Comparison of ENCODE assay signal across 1 cellular context in the genomic region with DNA sequence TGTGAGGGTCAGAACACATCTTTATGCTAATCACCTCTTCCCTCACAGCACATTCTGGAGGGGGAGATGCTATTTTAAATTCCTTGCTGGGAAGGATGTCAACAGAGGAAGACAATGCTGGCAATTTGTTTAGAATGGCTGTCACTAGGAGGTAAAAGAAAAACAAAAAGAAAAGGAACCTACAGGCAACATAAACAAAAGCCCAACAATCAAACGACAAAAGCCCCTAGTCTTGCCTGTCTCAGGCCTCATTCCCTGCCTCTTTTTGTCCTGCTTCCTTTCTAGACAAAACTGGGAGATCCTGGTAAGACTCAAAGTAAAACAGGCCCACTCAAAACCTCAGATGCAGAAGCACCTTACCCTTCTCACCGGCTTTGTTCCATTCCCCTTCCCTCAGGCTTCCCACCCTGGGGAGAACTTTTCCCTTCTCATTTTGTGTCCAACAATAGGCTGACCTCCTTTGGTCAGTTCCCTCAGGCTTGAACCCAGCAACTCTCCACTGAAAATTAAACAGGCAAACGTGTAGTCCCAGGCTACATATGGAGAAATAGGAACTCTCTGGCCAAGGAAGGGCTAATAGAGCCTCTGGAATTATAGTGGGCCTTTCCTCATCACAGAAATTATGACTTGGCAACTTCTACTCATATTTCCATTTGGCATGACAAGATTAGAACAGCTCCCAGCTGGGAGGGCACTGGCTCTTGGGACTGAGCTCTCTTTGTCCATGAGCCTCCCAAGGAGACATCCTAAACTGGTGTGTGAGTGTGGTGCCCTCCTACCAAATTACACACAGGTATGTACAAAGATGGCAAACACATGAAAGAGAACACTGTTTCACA.
TF ChIP-seq lines count a peak whose summit lies in the region.

No MANE protein-coding gene starts in this region.

TF ChIP-seq in H1, 55 proteins besides CTCF, POLR2A, EP300 and RAD21:
- TF ChIP-seq TEAD4 (IDR thresholded peaks at IDR 0.05; ENCODE audit: low read depth, low read length) = peak; percentile 93
- no peak for TF ChIP-seq BACH1 (IDR thresholded peaks at IDR 0.05; ENCODE audit: low read length)
- TF ChIP-seq SIN3A (conservative IDR thresholded peaks at IDR 0.05 in 1 of 2, IDR thresholded peaks at IDR 0.05 in 1 of 2; ENCODE audit: low read depth in 1 of 2, low read length in 2 of 2) = peak in 1 of 2 experiments; percentile 71; a peak in 2 of 4 replicates
- peak; percentile 95 for TF ChIP-seq NANOG (IDR thresholded peaks at IDR 0.05; ENCODE audit: insufficient read depth, low read depth, low read length, poor library complexity, severe bottlenecking)
- no peak for TF ChIP-seq TBP (IDR thresholded peaks at IDR 0.05; ENCODE audit: low read depth, low read length)
- TF ChIP-seq KDM4A (IDR thresholded peaks at IDR 0.05; ENCODE audit: low read depth, low read length, severe bottlenecking) = no peak
- TF ChIP-seq POU5F1 (IDR thresholded peaks at IDR 0.05; ENCODE audit: low read depth, low read length) = peak; percentile 67; the same call in 1 of the 2 replicates
- peak; percentile 92 for TF ChIP-seq SP1 (IDR thresholded peaks at IDR 0.05; ENCODE audit: low read depth, low read length)
- TF ChIP-seq, protein P1, sequence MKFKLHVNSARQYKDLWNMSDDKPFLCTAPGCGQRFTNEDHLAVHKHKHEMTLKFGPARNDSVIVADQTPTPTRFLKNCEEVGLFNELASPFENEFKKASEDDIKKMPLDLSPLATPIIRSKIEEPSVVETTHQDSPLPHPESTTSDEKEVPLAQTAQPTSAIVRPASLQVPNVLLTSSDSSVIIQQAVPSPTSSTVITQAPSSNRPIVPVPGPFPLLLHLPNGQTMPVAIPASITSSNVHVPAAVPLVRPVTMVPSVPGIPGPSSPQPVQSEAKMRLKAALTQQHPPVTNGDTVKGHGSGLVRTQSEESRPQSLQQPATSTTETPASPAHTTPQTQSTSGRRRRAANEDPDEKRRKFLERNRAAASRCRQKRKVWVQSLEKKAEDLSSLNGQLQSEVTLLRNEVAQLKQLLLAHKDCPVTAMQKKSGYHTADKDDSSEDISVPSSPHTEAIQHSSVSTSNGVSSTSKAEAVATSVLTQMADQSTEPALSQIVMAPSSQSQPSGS (IDR thresholded peaks at IDR 0.05; ENCODE audit: low read length) = no peak; the same call in 1 of the 2 replicates
- TF ChIP-seq SP2 (IDR thresholded peaks at IDR 0.05; ENCODE audit: low read length) = no peak
- TF ChIP-seq SIX5 (IDR thresholded peaks at IDR 0.05; ENCODE audit: low read depth, low read length) = no peak
- TF ChIP-seq, protein P2, sequence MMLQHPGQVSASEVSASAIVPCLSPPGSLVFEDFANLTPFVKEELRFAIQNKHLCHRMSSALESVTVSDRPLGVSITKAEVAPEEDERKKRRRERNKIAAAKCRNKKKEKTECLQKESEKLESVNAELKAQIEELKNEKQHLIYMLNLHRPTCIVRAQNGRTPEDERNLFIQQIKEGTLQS (IDR thresholded peaks at IDR 0.05; ENCODE audit: insufficient read depth, low read depth, low read length) = no peak
- TF ChIP-seq TAF7 (optimal IDR thresholded peaks at IDR 0.05; ENCODE audit: borderline replicate concordance, low read depth, low read length) = no peak
- no peak for TF ChIP-seq BRCA1 (IDR thresholded peaks at IDR 0.05; ENCODE audit: low read depth, low read length)
- TF ChIP-seq NRF1 (IDR thresholded peaks at IDR 0.05; ENCODE audit: low read depth, low read length) = no peak
- no peak; the same call in 1 of the 2 replicates for TF ChIP-seq SRF (IDR thresholded peaks at IDR 0.05; ENCODE audit: low read depth, low read length)
- TF ChIP-seq SUZ12 (IDR thresholded peaks at IDR 0.05; ENCODE audit: low read length) = no peak
- TF ChIP-seq KDM1A (IDR thresholded peaks at IDR 0.05; ENCODE audit: borderline replicate concordance, low read length) = no peak
- peak in 1 of 2 experiments; percentile 94; a peak in 2 of 4 replicates for TF ChIP-seq HDAC2 (IDR thresholded peaks at IDR 0.05; ENCODE audit: borderline replicate concordance in 1 of 2, low read depth in 2 of 2, low read length in 2 of 2)
- peak; percentile 91 for TF ChIP-seq CHD7 (IDR thresholded peaks at IDR 0.05; ENCODE audit: insufficient replicate concordance, low read length)
- TF ChIP-seq ASH2L (IDR thresholded peaks at IDR 0.05; ENCODE audit: low read length) = peak; percentile 61
- TF ChIP-seq, protein P3, sequence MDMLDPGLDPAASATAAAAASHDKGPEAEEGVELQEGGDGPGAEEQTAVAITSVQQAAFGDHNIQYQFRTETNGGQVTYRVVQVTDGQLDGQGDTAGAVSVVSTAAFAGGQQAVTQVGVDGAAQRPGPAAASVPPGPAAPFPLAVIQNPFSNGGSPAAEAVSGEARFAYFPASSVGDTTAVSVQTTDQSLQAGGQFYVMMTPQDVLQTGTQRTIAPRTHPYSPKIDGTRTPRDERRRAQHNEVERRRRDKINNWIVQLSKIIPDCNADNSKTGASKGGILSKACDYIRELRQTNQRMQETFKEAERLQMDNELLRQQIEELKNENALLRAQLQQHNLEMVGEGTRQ (IDR thresholded peaks at IDR 0.05; ENCODE audit: low read length) = no peak
- TF ChIP-seq GTF2F1 (IDR thresholded peaks at IDR 0.05; ENCODE audit: borderline replicate concordance, low read depth, low read length) = no peak
- TF ChIP-seq ZNF274 (IDR thresholded peaks at IDR 0.05; ENCODE audit: borderline replicate concordance, extremely low read depth, low read length) = no peak
- peak; percentile 38; the same call in 1 of the 2 replicates for TF ChIP-seq YY1 (IDR thresholded peaks at IDR 0.05; ENCODE audit: low read depth, low read length)
- no peak for TF ChIP-seq EZH2 (IDR thresholded peaks at IDR 0.05; ENCODE audit: low read depth, low read length, severe bottlenecking)
- no peak for TF ChIP-seq RFX5 (IDR thresholded peaks at IDR 0.05; ENCODE audit: borderline replicate concordance, low read depth, low read length)
- peak; percentile 7 to 64 for TF ChIP-seq BCL11A (IDR thresholded peaks at IDR 0.05; ENCODE audit: low read depth in 2 of 2, low read length in 2 of 2)
- no peak for TF ChIP-seq SIRT6 (IDR thresholded peaks at IDR 0.05; ENCODE audit: low read length)
- no peak for TF ChIP-seq FOSL1 (IDR thresholded peaks at IDR 0.05; ENCODE audit: insufficient read depth, low read depth, low read length)
- peak; percentile 11; the same call in 1 of the 2 replicates for TF ChIP-seq CREB1 (IDR thresholded peaks at IDR 0.05)
- no peak for TF ChIP-seq CHD2 (IDR thresholded peaks at IDR 0.05; ENCODE audit: low read length)
- TF ChIP-seq HDAC6 (IDR thresholded peaks at IDR 0.05; ENCODE audit: low read depth, low read length) = no peak
- TF ChIP-seq KDM5A (IDR thresholded peaks at IDR 0.05; ENCODE audit: low read length) = no peak
- TF ChIP-seq CBX8 (IDR thresholded peaks at IDR 0.05; ENCODE audit: borderline replicate concordance, low read depth, low read length) = no peak
- peak; percentile 81; the same call in 1 of the 2 replicates for TF ChIP-seq TCF12 (IDR thresholded peaks at IDR 0.05; ENCODE audit: low read depth, low read length)
- peak; percentile 34; the same call in 1 of the 2 replicates for TF ChIP-seq EGR1 (IDR thresholded peaks at IDR 0.05; ENCODE audit: borderline replicate concordance, low read depth, low read length)
- no peak for TF ChIP-seq GABPA (IDR thresholded peaks at IDR 0.05; ENCODE audit: borderline replicate concordance, insufficient read depth, low read length)
- TF ChIP-seq JUN (IDR thresholded peaks at IDR 0.05; ENCODE audit: low read depth, low read length) = no peak
- TF ChIP-seq, protein P4, sequence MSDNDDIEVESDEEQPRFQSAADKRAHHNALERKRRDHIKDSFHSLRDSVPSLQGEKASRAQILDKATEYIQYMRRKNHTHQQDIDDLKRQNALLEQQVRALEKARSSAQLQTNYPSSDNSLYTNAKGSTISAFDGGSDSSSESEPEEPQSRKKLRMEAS (IDR thresholded peaks at IDR 0.05) = no peak
- TF ChIP-seq JUND (IDR thresholded peaks at IDR 0.05; ENCODE audit: low read length) = no peak
- TF ChIP-seq CEBPB (IDR thresholded peaks at IDR 0.05; ENCODE audit: low read depth, low read length) = peak; percentile 4; the same call in 1 of the 2 replicates
- TF ChIP-seq PHF8 (conservative IDR thresholded peaks at IDR 0.05; ENCODE audit: low read depth, low read length) = no peak
- no peak for TF ChIP-seq E2F6 (IDR thresholded peaks at IDR 0.05)
- TF ChIP-seq CBX5 (IDR thresholded peaks at IDR 0.05; ENCODE audit: low read depth, low read length) = no peak
- TF ChIP-seq TAF1 (IDR thresholded peaks at IDR 0.05; ENCODE audit: low read depth, low read length) = no peak
- no peak for TF ChIP-seq CTBP2 (IDR thresholded peaks at IDR 0.05; ENCODE audit: borderline replicate concordance, insufficient read depth, insufficient read length, low read length)
- TF ChIP-seq CHD1 (IDR thresholded peaks at IDR 0.05; ENCODE audit: low read depth, low read length) = no peak
- no peak for TF ChIP-seq SP4 (IDR thresholded peaks at IDR 0.05; ENCODE audit: low read length)
- 0 out of 2 replicates have a peak, but pooled peaks have one; percentile 31 for TF ChIP-seq RBBP5 (IDR thresholded peaks at IDR 0.05; ENCODE audit: borderline replicate concordance, low read depth, low read length)
- TF ChIP-seq SAP30 (IDR thresholded peaks at IDR 0.05; ENCODE audit: insufficient read depth, insufficient replicate concordance, low read length) = no peak
- no peak for TF ChIP-seq RXRA (IDR thresholded peaks at IDR 0.05; ENCODE audit: insufficient read depth, low read depth, low read length)
- no peak for TF ChIP-seq RNF2 (IDR thresholded peaks at IDR 0.05; ENCODE audit: borderline replicate concordance, low read depth, low read length, missing control alignments, poor library complexity, severe bottlenecking)
- no peak for TF ChIP-seq POLR2AphosphoS5 (IDR thresholded peaks at IDR 0.05; ENCODE audit: low read depth, low read length)
